8 cellular contexts compared by ENCODE assay signal in genomic region chr2:111884592-111884964, GRCh38. TPM values are rescaled to one million over a fixed set of nuclear protein-coding genes. Genes with fewer than 3 reads are reported as not detected.
DNase-seq lines count a peak whose midpoint lies in the region; ATAC-seq and TF ChIP-seq lines count a peak whose summit lies in the region.

No MANE protein-coding gene starts in this region.

- H3K27ac ChIP-seq in AG04450 (ENCODE audit: low read depth, low read length), result peak overlapping the region; percentile 33
- H3K27ac ChIP-seq in iPS DF 6.9 (ENCODE audit: low read length), result no peak overlapping the region

- H3K36me3 Mint-ChIP-seq in activated CD8-positive, alpha-beta T cell treated with anti-CD3 and anti-CD28 coated beads for 36 hours (ENCODE audit: low read depth), result peaks cover 15% of the 10 kb centered on the region
- peaks cover 8 to 18% of the 10 kb centered on the region in 2 donors for H3K36me3 Mint-ChIP-seq in stimulated activated naive B cell treated with anti-CD40 and anti-IgM and Interleukin-4, amounts not matched to agents 10 μg/mL and 1 μg/mL and 100 μg/mL, for 72 hours

- CTCF ChIA-PET in AG04450 (lab: Charles Lee), result interaction anchor here (1.8 kb wide), 1 partner anchor 164 kb away, joined by 10 read pairs; no protein-coding TSS in a partner anchor
- CTCF ChIA-PET in activated CD8-positive, alpha-beta T cell treated with anti-CD3 and anti-CD28 coated beads for 36 hours (lab: Charles Lee), result interaction anchor here (1.5 to 2.2 kb wide), 2 partner anchors 13 to 167 kb away, joined by 4 to 11 read pairs; no protein-coding TSS in a partner anchor

- H3K4me3 ChIP-seq in AG04450 (ENCODE audit: low read depth, low read length) (peak overlapping the region; percentile 73), H7 (ENCODE audit: insufficient read depth, low read depth, low read length) (peak overlapping the region; percentile 97), iPS DF 6.9 (ENCODE audit: low read length) (peak overlapping the region; percentile 97; the same call in 1 of the 2 replicates)

- intact Hi-C loops in activated CD8-positive, alpha-beta T cell treated with anti-CD3 and anti-CD28 coated beads for 36 hours (cut with micrococcal nuclease), result no loop called here

- ATAC-seq in activated CD8-positive, alpha-beta T cell treated with anti-CD3 and anti-CD28 coated beads for 36 hours, result peak; percentile 7
- peak in 1 of 2 donors; percentile 8 for ATAC-seq in stimulated activated naive B cell treated with anti-CD40 and anti-IgM and Interleukin-4, amounts not matched to agents 10 μg/mL and 1 μg/mL and 100 μg/mL, for 72 hours (replicated peaks)

- POLR2A ChIA-PET in AG04450 (lab: Yijun Ruan, JAX), result interaction anchor here (0.7 kb wide), 2 partner anchors 51 to 171 kb away, joined by 8 read pairs; partner anchors contain the start of gene TMEM87B
- POLR2A ChIA-PET in activated CD8-positive, alpha-beta T cell treated with anti-CD3 and anti-CD28 coated beads for 36 hours (lab: Charles Lee), result interaction anchor here (0.7 to 1.9 kb wide), 4 partner anchors 9 to 174 kb away, joined by 3 to 4 read pairs (median 4); no protein-coding TSS in a partner anchor

- TF ChIP-seq CTCF in AG04450 (IDR thresholded peaks at IDR 0.05; ENCODE audit: low read depth, low read length), result no peak
- TF ChIP-seq CTCF in activated CD8-positive, alpha-beta T cell treated with anti-CD3 and anti-CD28 coated beads for 36 hours (IDR thresholded peaks at IDR 0.05), result no peak

- no peaks in the 10 kb centered on the region for H3K27me3 ChIP-seq in AG04450 (ENCODE audit: control insufficient read depth, insufficient read depth, low read length)
- no peaks in the 10 kb centered on the region for H3K27me3 ChIP-seq in H7 (ENCODE audit: control insufficient read depth, insufficient read depth, low read length)
- H3K27me3 ChIP-seq in iPS DF 6.9 (ENCODE audit: control insufficient read depth, insufficient read depth, low read length), result no peaks in the 10 kb centered on the region

- DNase-seq in AG04450 (ENCODE audit: low read depth, low spot score) (no peak), H7 (no peak), iPS DF 6.9 (ENCODE audit: low read depth, low spot score) (no peak), D341Med (ENCODE audit: low spot score) (no peak)
- DNase-seq in activated CD8-positive, alpha-beta T cell treated with anti-CD3 and anti-CD28 coated beads for 36 hours, result no peak
- DNase-seq in stimulated activated naive B cell treated with anti-CD40 and anti-IgM and Interleukin-4, amounts not matched to agents 10 μg/mL and 1 μg/mL and 100 μg/mL, for 72 hours, result no peak
- DNase-seq in activated CD4-positive, CD25-positive, alpha-beta regulatory T cell treated with anti-CD3 and anti-CD28 coated beads, Interleukin-2, amount 50 U/mL, for 72 hours, result no peak
- DNase-seq in stimulated activated CD4-positive, alpha-beta T cell treated with anti-CD3 and anti-CD28 coated beads, Interleukin-1b, Interleukin-23, amount 100 ng/mL, for 48 hours, result no peak

- no peaks in the 10 kb centered on the region for H3K9me3 ChIP-seq in AG04450 (ENCODE audit: control insufficient read depth, insufficient read depth, low read length)
- H3K9me3 ChIP-seq in iPS DF 6.9 (ENCODE audit: control insufficient read depth, insufficient read depth, low read length), result no peaks in the 10 kb centered on the region

- no peaks in the 10 kb centered on the region for H3K36me3 ChIP-seq in H7 (replicated peaks; ENCODE audit: control insufficient read depth, insufficient read depth, low read length)
- no peaks in the 10 kb centered on the region for H3K36me3 ChIP-seq in iPS DF 6.9 (ENCODE audit: control insufficient read depth, insufficient read depth, low read length)

- no CpG with 5 or more reads among the region's 11 CpGs for WGBS in iPS DF 6.9 (ENCODE audit: insufficient coverage, insufficient read length)

- H3K27me3 Mint-ChIP-seq in activated CD8-positive, alpha-beta T cell treated with anti-CD3 and anti-CD28 coated beads for 36 hours, result no peaks in the 10 kb centered on the region
- H3K27me3 Mint-ChIP-seq in stimulated activated naive B cell treated with anti-CD40 and anti-IgM and Interleukin-4, amounts not matched to agents 10 μg/mL and 1 μg/mL and 100 μg/mL, for 72 hours, result no peaks in the 10 kb centered on the region

- H3K9me3 Mint-ChIP-seq in activated CD8-positive, alpha-beta T cell treated with anti-CD3 and anti-CD28 coated beads for 36 hours, result no peaks in the 10 kb centered on the region
- no peaks in the 10 kb centered on the region for H3K9me3 Mint-ChIP-seq in stimulated activated naive B cell treated with anti-CD40 and anti-IgM and Interleukin-4, amounts not matched to agents 10 μg/mL and 1 μg/mL and 100 μg/mL, for 72 hours

- peaks cover 17% of the 10 kb centered on the region for H3K4me1 Mint-ChIP-seq in activated CD8-positive, alpha-beta T cell treated with anti-CD3 and anti-CD28 coated beads for 36 hours (ENCODE audit: low read depth)
- peaks cover 4 to 15% of the 10 kb centered on the region in 2 donors for H3K4me1 Mint-ChIP-seq in stimulated activated naive B cell treated with anti-CD40 and anti-IgM and Interleukin-4, amounts not matched to agents 10 μg/mL and 1 μg/mL and 100 μg/mL, for 72 hours

- H3K27ac Mint-ChIP-seq in activated CD8-positive, alpha-beta T cell treated with anti-CD3 and anti-CD28 coated beads for 36 hours, result peak overlapping the region; percentile 93
- H3K27ac Mint-ChIP-seq in stimulated activated naive B cell treated with anti-CD40 and anti-IgM and Interleukin-4, amounts not matched to agents 10 μg/mL and 1 μg/mL and 100 μg/mL, for 72 hours, result peak overlapping the region; percentile 99

- no peaks in the 10 kb centered on the region for H3K4me1 ChIP-seq in iPS DF 6.9 (ENCODE audit: control insufficient read depth, insufficient read depth, low read length)

- H3K4me3 Mint-ChIP-seq in activated CD8-positive, alpha-beta T cell treated with anti-CD3 and anti-CD28 coated beads for 36 hours, result peak overlapping the region; percentile 82
- peak overlapping the region; percentile 96 to 98 for H3K4me3 Mint-ChIP-seq in stimulated activated naive B cell treated with anti-CD40 and anti-IgM and Interleukin-4, amounts not matched to agents 10 μg/mL and 1 μg/mL and 100 μg/mL, for 72 hours

RNA-seq across cellular contexts. Expression of gene ANAPC1, which starts 0.6 kb away (rescaled TPM):
- 21.4 and 27.4 TPM in 2 replicates for polyA plus RNA-seq in AG04450 (2011; rRNA removed)
- polyA minus RNA-seq in AG04450 (2011; rRNA and poly(A)+ RNA removed), result 45.0 and 46.5 TPM in 2 replicates
- total RNA-seq in H7 (2014; rRNA removed; shearing (Covaris generic)), result 76.0 and 117 TPM in 2 replicates
- total RNA-seq in activated CD8-positive, alpha-beta T cell treated with anti-CD3 and anti-CD28 coated beads for 36 hours, result 100 to 1,000 TPM; 118 to 135 TPM

RNA-seq across cellular contexts. Expression of gene MERTK, which starts 13.8 kb away (rescaled TPM):
- 0.84 and 0.91 TPM in 2 replicates for polyA plus RNA-seq in AG04450 (2011; rRNA removed)
- 0.92 and 1.2 TPM in 2 replicates for polyA minus RNA-seq in AG04450 (2011; rRNA and poly(A)+ RNA removed)
- total RNA-seq in H7 (2014; rRNA removed; shearing (Covaris generic)), result 8.3 and 8.7 TPM in 2 replicates
- under 1 TPM; 0.43 to 0.70 TPM for total RNA-seq in activated CD8-positive, alpha-beta T cell treated with anti-CD3 and anti-CD28 coated beads for 36 hours
